8 cellular contexts compared by ENCODE assay signal in genomic region chr10:73997806-73998622, GRCh38. TPM values are rescaled to one million over a fixed set of nuclear protein-coding genes. Genes with fewer than 3 reads are reported as not detected.
A peak's percentile ranks its signal among the peaks of the same experiment; 100 is the strongest.
DNase-seq lines count a peak whose midpoint lies in the region; ATAC-seq and TF ChIP-seq lines count a peak whose summit lies in the region.

VCL (plus strand) TSS chr10:73998116; CDS start chr10:73998208, 92 bp downstream.

- in situ Hi-C loops in IMR-90 (cut with MboI; ENCODE audit: low sequenced_read_pairs), result no loop called here

- H3K4me1 ChIP-seq in IMR-90 (ENCODE audit: control insufficient read depth, insufficient read depth, low read length), result peaks cover 9% of the 10 kb centered on the region
- peaks cover 53% of the 10 kb centered on the region for H3K4me1 ChIP-seq in mononuclear cell (ENCODE audit: insufficient read depth, low read length)

- intact Hi-C loops in IMR-90 (cut with micrococcal nuclease), result loop anchor here (1.0 to 5.0 kb wide), 4 partner anchors 32 to 111 kb away; no protein-coding TSS in a partner anchor

- peak within 1 kb of the TSS; percentile 99 for H3K27ac ChIP-seq in IMR-90 (ENCODE audit: insufficient read depth, low read length)

- peak within 1 kb of the TSS; percentile 100 for H3K23ac ChIP-seq in IMR-90 (ENCODE audit: low read depth, low read length)

- peak within 1 kb of the TSS; percentile 99 for H2AK5ac ChIP-seq in IMR-90 (ENCODE audit: low read depth, low read length)

- H3K4ac ChIP-seq in IMR-90 (ENCODE audit: low read depth, low read length), result peak within 1 kb of the TSS; percentile 98

- H3K9ac ChIP-seq in IMR-90 (ENCODE audit: low read depth, low read length), result peak within 1 kb of the TSS; percentile 99

- H3K4me2 ChIP-seq in IMR-90 (ENCODE audit: low read depth, low read length), result peak within 1 kb of the TSS; percentile 83

- H4K8ac ChIP-seq in IMR-90 (ENCODE audit: low read depth in 2 of 2, low read length in 2 of 2), result peak within 1 kb of the TSS; percentile 76 to 95

- TF ChIP-seq RAD21 in IMR-90 (IDR thresholded peaks at IDR 0.05; ENCODE audit: low read length), result 0 out of 2 replicates have a peak, but pooled peaks have one; percentile 12

- CTCF ChIA-PET in IMR-90 (lab: Yijun Ruan, JAX), result interaction anchor here (2.4 kb wide), 1 partner anchor 32 kb away, joined by 7 read pairs; no protein-coding TSS in a partner anchor

- peak within 1 kb of the TSS; percentile 99 for H2AK9ac ChIP-seq in IMR-90 (replicated peaks; ENCODE audit: low read depth, low read length, poor library complexity)

- POLR2A ChIA-PET in IMR-90 (lab: Charles Lee; ENCODE audit: unreplicated experiment), result interaction anchor here (0.5 to 1.7 kb wide), 7 partner anchors 19 to 86 kb away, joined by 3 to 7 read pairs (median 4); no protein-coding TSS in a partner anchor

- H3K56ac ChIP-seq in IMR-90 (ENCODE audit: extremely low read depth, insufficient read depth, low read length), result peak within 1 kb of the TSS; percentile 97

- no peak for TF ChIP-seq CTCF in IMR-90 (conservative IDR thresholded peaks at IDR 0.05; ENCODE audit: low read depth, low read length)

- H3K79me1 ChIP-seq in IMR-90 (ENCODE audit: low read depth in 1 of 2, low read length in 2 of 2), result peaks cover 0 to 25% of the 10 kb centered on the region in 2 experiments; a peak in 2 of 4 replicates

- peak within 1 kb of the TSS; percentile 95 for H4K91ac ChIP-seq in IMR-90 (ENCODE audit: insufficient read depth, low read depth, low read length)

- WGBS in IMR-90 (ENCODE audit: extremely low coverage in 2 of 2, insufficient read length in 1 of 2), 2 experiments, result 0% methylated on average over 36 of the region's 90 CpGs; no CpG with 5 or more reads in 1 of the 2 experiments

- H2BK20ac ChIP-seq in IMR-90 (ENCODE audit: low read depth, low read length), result peak within 1 kb of the TSS; percentile 92

- DNase-seq in DMS 273 (lab: John Stamatoyannopoulos, UW; ENCODE audit: unreplicated experiment) (peak; percentile 98), IMR-90 (peak; percentile 97), OCI-M1 (lab: John Stamatoyannopoulos, UW) (peak; percentile 98), activated T-cell treated with anti-CD3 and anti-CD28 coated beads for 24 hours (ENCODE audit: low read depth) (peak; percentile 89), epidermal melanocyte (ENCODE audit: insufficient read length, low spot score) (peak; percentile 79)
- DNase-seq in stimulated activated CD8-positive, alpha-beta memory T cell treated with anti-CD3 and anti-CD28 coated beads, Interleukin-4, amount 100 ng/mL, for 1 hour (ENCODE audit: low read depth in 2 of 2, low spot score in 1 of 2), result peak; percentile 87 to 89

- H3K27me3 ChIP-seq in IMR-90 (ENCODE audit: control insufficient read depth, insufficient read depth, low read length), result no peaks in the 10 kb centered on the region
- H3K27me3 ChIP-seq in mononuclear cell (ENCODE audit: insufficient read depth, low read length), result no peaks in the 10 kb centered on the region

- peaks cover 9% of the 10 kb centered on the region for H3K36me3 ChIP-seq in IMR-90 (ENCODE audit: control insufficient read depth, insufficient read depth, low read length)

- H3K9me3 ChIP-seq in IMR-90 (ENCODE audit: control insufficient read depth, insufficient read depth, low read length) (no peaks in the 10 kb centered on the region), mononuclear cell (ENCODE audit: low read depth, low read length) (no peaks in the 10 kb centered on the region)

- H3K9me1 ChIP-seq in IMR-90 (ENCODE audit: insufficient read depth, low read length), result peaks cover 13% of the 10 kb centered on the region

- peak within 1 kb of the TSS; percentile 86 for H3K18ac ChIP-seq in IMR-90 (ENCODE audit: low read depth, low read length)

- TF ChIP-seq POLR2A in IMR-90 (IDR thresholded peaks at IDR 0.05; ENCODE audit: low read depth, low read length), result peak; percentile 99

- peak within 1 kb of the TSS; percentile 92 for H2BK5ac ChIP-seq in IMR-90 (ENCODE audit: low read depth, low read length, poor library complexity, severe bottlenecking)

- dilution Hi-C loops in IMR-90 (cut with HindIII; ENCODE audit: low sequenced_read_pairs, unreplicated experiment), result no loop called here

- H4K5ac ChIP-seq in IMR-90 (ENCODE audit: low read depth, low read length), result peak within 1 kb of the TSS; percentile 81

- peak within 1 kb of the TSS; percentile 96 for H2AFZ ChIP-seq in IMR-90 (replicated peaks; ENCODE audit: low read length, poor library complexity)

- ATAC-seq in GM21528 (IDR thresholded peaks at IDR 0.05; ENCODE audit: low FRiP score, unreplicated experiment), result peak; percentile 96
- ATAC-seq in IMR-90 (ENCODE audit: low read depth), result peak; percentile 91

- H3K4me3 ChIP-seq in IMR-90 (ENCODE audit: insufficient read depth, low read depth, low read length), result peak within 1 kb of the TSS; percentile 92
- peak within 1 kb of the TSS; percentile 93 for H3K4me3 ChIP-seq in mononuclear cell (ENCODE audit: low read length)

- peaks cover 50% of the 10 kb centered on the region for H4K20me1 ChIP-seq in IMR-90 (ENCODE audit: insufficient read depth, low read length)

- peak within 1 kb of the TSS; percentile 99 for H2BK120ac ChIP-seq in IMR-90 (ENCODE audit: low read depth, low read length)

- H3K14ac ChIP-seq in IMR-90 (replicated peaks; ENCODE audit: low read depth, low read length), result peak within 1 kb of the TSS; percentile 100

- peak within 1 kb of the TSS; percentile 90; the same call in 2 of the 3 replicates for H2BK15ac ChIP-seq in IMR-90 (ENCODE audit: low read depth, low read length)

- BruUV-seq in IMR-90 (replicated peaks; lab: Mats Ljungman, UMichigan), result no TSS peak

TF ChIP-seq in IMR-90, 13 proteins besides CTCF, POLR2A, EP300 and RAD21:
- peak; percentile 100 for TF ChIP-seq MAZ (IDR thresholded peaks at IDR 0.05; ENCODE audit: borderline replicate concordance, low read depth, low read length)
- TF ChIP-seq RCOR1 (IDR thresholded peaks at IDR 0.05; ENCODE audit: insufficient replicate concordance, low read length), result peak; percentile 47
- TF ChIP-seq CEBPB (IDR thresholded peaks at IDR 0.05; ENCODE audit: low read depth, low read length), result no peak
- TF ChIP-seq RFX5 (IDR thresholded peaks at IDR 0.05; ENCODE audit: low read depth, low read length), result no peak
- TF ChIP-seq USF2 (IDR thresholded peaks at IDR 0.05; ENCODE audit: low read depth, low read length), result no peak
- no peak for TF ChIP-seq ELK1 (IDR thresholded peaks at IDR 0.05; ENCODE audit: borderline replicate concordance, low read depth, low read length)
- TF ChIP-seq FOS (IDR thresholded peaks at IDR 0.05; ENCODE audit: low read depth, low read length), result peak; percentile 24; the same call in 1 of the 2 replicates
- no peak for TF ChIP-seq BHLHE40 (IDR thresholded peaks at IDR 0.05; ENCODE audit: low read depth, low read length)
- no peak for TF ChIP-seq MAFK (IDR thresholded peaks at IDR 0.05; ENCODE audit: low read depth, low read length)
- TF ChIP-seq MXI1 (IDR thresholded peaks at IDR 0.05; ENCODE audit: borderline replicate concordance, low read depth, low read length), result peak; percentile 54; the same call in 1 of the 2 replicates
- TF ChIP-seq NFE2L2 (IDR thresholded peaks at IDR 0.05; ENCODE audit: low read depth, low read length), result no peak
- no peak; the same call in 1 of the 2 replicates for TF ChIP-seq CHD1 (IDR thresholded peaks at IDR 0.05; ENCODE audit: low read depth, low read length)
- no peak for TF ChIP-seq SMC3 (IDR thresholded peaks at IDR 0.05; ENCODE audit: low read depth, low read length)

RNA-seq across cellular contexts. Expression of gene VCL, which starts in this region (rescaled TPM):
- total RNA-seq in IMR-90 (2012; rRNA removed), result 283 and 316 TPM in 2 replicates
- polyA plus RNA-seq in IMR-90 (2012; rRNA removed), result 193 and 227 TPM in 2 replicates
- 85.9 and 102 TPM in 2 replicates for polyA plus RNA-seq in IMR-90 (2012; cell fraction: cytosol; rRNA removed)
- polyA plus RNA-seq in IMR-90 (2012; cell fraction: nucleus; rRNA removed; ENCODE audit: low replicate concordance), result 176 and 458 TPM in 2 replicates
- total RNA-seq in mononuclear cell, result 70.1 TPM

Comparison
In these comparisons a context has a peak if more than half of its experiments do, and no peak if none do; other contexts are left out.
1. Peak in every context shown above with its lines: DNase-seq, ATAC-seq, H3K4me3 ChIP-seq and H3K27ac ChIP-seq.